In the genomic region with DNA sequence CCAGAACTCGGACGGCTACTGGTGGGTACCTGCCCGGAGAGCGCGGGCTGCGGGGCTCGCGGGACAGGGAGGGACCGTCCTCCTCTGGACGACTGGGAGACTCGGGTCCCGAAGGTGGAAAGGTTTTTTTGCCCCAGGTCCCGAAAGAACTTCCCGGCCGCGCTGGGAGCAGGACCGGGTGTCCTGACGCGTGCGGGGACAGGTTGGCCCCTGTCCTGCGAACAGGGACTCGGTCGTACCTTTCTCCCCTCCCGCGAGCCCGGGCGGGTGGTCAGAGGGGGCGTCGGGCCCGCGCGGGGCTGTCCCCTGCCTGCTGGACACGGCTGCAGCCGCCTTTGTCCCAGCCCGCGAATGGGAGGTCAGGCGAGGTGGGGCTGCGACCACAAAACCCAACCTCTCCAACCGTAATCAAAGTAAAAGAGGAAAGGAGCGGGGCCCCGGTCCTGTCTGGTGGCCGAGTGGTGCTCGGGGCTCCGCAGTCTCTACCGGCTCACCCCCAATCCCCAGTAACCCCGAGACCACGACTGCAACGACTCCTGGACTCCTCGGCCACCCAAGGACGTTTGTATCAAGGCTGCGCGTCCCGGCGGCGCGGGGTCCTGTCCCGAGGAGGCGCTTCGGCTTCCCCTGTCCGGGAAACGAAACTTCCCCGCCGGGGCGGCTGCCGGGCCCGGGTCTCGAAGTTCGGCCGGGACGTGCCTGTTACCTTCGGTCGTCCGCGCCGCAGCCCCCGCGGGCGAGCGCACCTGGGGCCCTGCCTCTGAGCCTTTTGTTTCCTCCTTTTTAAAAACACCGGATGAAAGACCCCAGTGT, we compare ENCODE assay signal across 8 cellular contexts. TPM values are rescaled to one million over a fixed set of nuclear protein-coding genes. Genes with fewer than 3 reads are reported as not detected.
DNase-seq lines count a peak whose midpoint lies in the region; ATAC-seq and TF ChIP-seq lines count a peak whose summit lies in the region.

No MANE protein-coding gene starts in this region.

- ATAC-seq in SK-N-SH treated with all-trans-retinoic acid at 6 μM for 48 hours (peak; percentile 43), GM21737 (IDR thresholded peaks at IDR 0.05; ENCODE audit: unreplicated experiment) (no peak)

- peaks cover 8 to 34% (median 8%) of the 10 kb centered on the region in 3 donors for H3K4me1 ChIP-seq in esophagus squamous epithelium

- H3K27me3 Mint-ChIP-seq in nephron (ENCODE audit: low read depth), result peaks cover 92% of the 10 kb centered on the region

- H3K36me3 Mint-ChIP-seq in nephron (ENCODE audit: low read depth), result no peaks in the 10 kb centered on the region

- TF ChIP-seq POLR2A in esophagus squamous epithelium (IDR thresholded peaks at IDR 0.05), result no peak

- peak overlapping the region; percentile 91 to 98 (median 96) for H3K4me3 Mint-ChIP-seq in nephron

- intact Hi-C loops in esophagus squamous epithelium (cut with DNase I), result no loop called here

- no peaks in the 10 kb centered on the region for H3K9me3 Mint-ChIP-seq in nephron

- peaks cover 9% of the 10 kb centered on the region for H3K4me1 Mint-ChIP-seq in nephron

- peak overlapping the region; percentile 68 to 82 (median 72) for H3K4me3 ChIP-seq in esophagus squamous epithelium

- no peaks in the 10 kb centered on the region for H3K9me3 ChIP-seq in esophagus squamous epithelium

- H3K27ac ChIP-seq in esophagus squamous epithelium, result peak overlapping the region; percentile 92 to 100 (median 97)

- H3K27ac Mint-ChIP-seq in nephron, result peak overlapping the region; percentile 55 to 98 (median 94)

- H3K27me3 ChIP-seq in esophagus squamous epithelium, result peaks cover 0 to 81% (median 0%) of the 10 kb centered on the region in 4 donors

- peaks cover 0 to 6% (median 0%) of the 10 kb centered on the region in 3 donors for H3K36me3 ChIP-seq in esophagus squamous epithelium

- peak; percentile 7 for DNase-seq in activated CD4-positive, alpha-beta T cell treated with anti-CD3 and anti-CD28 coated beads for 48 hours
- DNase-seq in activated CD4-positive, alpha-beta T cell treated with anti-CD3 and anti-CD28 coated beads for 1 hour, result no peak
- DNase-seq in esophagus squamous epithelium (lab: John Stamatoyannopoulos, UW) (no peak), C1 segment of cervical spinal cord (lab: John Stamatoyannopoulos, UW) (no peak)
- DNase-seq in effector CD8-positive, alpha-beta T cell (lab: John Stamatoyannopoulos, UW), result no peak

- WGBS in esophagus squamous epithelium, 2 donors, result 0% methylated on average over 4 of the region's 80 CpGs; no CpG with 5 or more reads in 1 of the 2 donors

- TF ChIP-seq CTCF in esophagus squamous epithelium (IDR thresholded peaks at IDR 0.05), result no peak
- TF ChIP-seq CTCF in nephron (IDR thresholded peaks at IDR 0.05; ENCODE audit: unreplicated experiment in 3 of 3), result no peak

TF ChIP-seq in SK-N-SH treated with all-trans-retinoic acid at 6 μM for 48 hours, 23 proteins besides CTCF, POLR2A, EP300 and RAD21:
- TF ChIP-seq ESRRG (CRISPR knock-in tag; IDR thresholded peaks at IDR 0.05) (no peak), OSR1 (CRISPR knock-in tag; IDR thresholded peaks at IDR 0.05) (no peak), ISL1 (CRISPR knock-in tag; IDR thresholded peaks at IDR 0.05) (no peak), BACH2 (CRISPR knock-in tag; IDR thresholded peaks at IDR 0.05; ENCODE audit: borderline replicate concordance) (no peak), CREB5 (CRISPR knock-in tag; IDR thresholded peaks at IDR 0.05; ENCODE audit: low read depth) (no peak), ZFP3 (CRISPR knock-in tag; IDR thresholded peaks at IDR 0.05) (no peak), SNAI2 (CRISPR knock-in tag; IDR thresholded peaks at IDR 0.05) (no peak), ZNF70 (CRISPR knock-in tag; IDR thresholded peaks at IDR 0.05) (no peak), RARB (CRISPR knock-in tag; IDR thresholded peaks at IDR 0.05) (no peak), ZNF565 (CRISPR knock-in tag; conservative IDR thresholded peaks at IDR 0.05; ENCODE audit: low read depth) (no peak), TCF4 (CRISPR knock-in tag; IDR thresholded peaks at IDR 0.05; ENCODE audit: borderline replicate concordance) (no peak), TSHZ2 (CRISPR knock-in tag; IDR thresholded peaks at IDR 0.05) (no peak)
- TF ChIP-seq, protein P1, sequence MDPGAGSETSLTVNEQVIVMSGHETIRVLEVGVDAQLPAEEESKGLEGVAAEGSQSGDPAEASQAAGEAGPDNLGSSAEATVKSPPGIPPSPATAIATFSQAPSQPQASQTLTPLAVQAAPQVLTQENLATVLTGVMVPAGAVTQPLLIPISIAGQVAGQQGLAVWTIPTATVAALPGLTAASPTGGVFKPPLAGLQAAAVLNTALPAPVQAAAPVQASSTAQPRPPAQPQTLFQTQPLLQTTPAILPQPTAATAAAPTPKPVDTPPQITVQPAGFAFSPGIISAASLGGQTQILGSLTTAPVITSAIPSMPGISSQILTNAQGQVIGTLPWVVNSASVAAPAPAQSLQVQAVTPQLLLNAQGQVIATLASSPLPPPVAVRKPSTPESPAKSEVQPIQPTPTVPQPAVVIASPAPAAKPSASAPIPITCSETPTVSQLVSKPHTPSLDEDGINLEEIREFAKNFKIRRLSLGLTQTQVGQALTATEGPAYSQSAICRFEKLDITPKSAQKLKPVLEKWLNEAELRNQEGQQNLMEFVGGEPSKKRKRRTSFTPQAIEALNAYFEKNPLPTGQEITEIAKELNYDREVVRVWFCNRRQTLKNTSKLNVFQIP (CRISPR knock-in tag; IDR thresholded peaks at IDR 0.05; ENCODE audit: borderline replicate concordance, low read depth), result no peak
TF ChIP-seq in SK-N-SH treated with all-trans-retinoic acid at 6 μM for 48 hours: peak in this region for 0.

RNA-seq across cellular contexts. Expression of gene DSP, which starts 0.8 kb away (rescaled TPM):
- 1,000 to 10,000 TPM in 3 of 4 donors, 100 to 1,000 TPM in 1; 712 to 1,491 (median 1,163) TPM for total RNA-seq in esophagus squamous epithelium

RNA-seq across cellular contexts. Expression of gene SNRNP48, which starts 47.7 kb away (rescaled TPM):
- 10 to 100 TPM in 1 of 4 donors, 1 to 10 TPM in 3; 5.3 to 11.6 (median 8.7) TPM for total RNA-seq in esophagus squamous epithelium
